ENCODE assay signal across 8 cellular contexts in the genomic region with DNA sequence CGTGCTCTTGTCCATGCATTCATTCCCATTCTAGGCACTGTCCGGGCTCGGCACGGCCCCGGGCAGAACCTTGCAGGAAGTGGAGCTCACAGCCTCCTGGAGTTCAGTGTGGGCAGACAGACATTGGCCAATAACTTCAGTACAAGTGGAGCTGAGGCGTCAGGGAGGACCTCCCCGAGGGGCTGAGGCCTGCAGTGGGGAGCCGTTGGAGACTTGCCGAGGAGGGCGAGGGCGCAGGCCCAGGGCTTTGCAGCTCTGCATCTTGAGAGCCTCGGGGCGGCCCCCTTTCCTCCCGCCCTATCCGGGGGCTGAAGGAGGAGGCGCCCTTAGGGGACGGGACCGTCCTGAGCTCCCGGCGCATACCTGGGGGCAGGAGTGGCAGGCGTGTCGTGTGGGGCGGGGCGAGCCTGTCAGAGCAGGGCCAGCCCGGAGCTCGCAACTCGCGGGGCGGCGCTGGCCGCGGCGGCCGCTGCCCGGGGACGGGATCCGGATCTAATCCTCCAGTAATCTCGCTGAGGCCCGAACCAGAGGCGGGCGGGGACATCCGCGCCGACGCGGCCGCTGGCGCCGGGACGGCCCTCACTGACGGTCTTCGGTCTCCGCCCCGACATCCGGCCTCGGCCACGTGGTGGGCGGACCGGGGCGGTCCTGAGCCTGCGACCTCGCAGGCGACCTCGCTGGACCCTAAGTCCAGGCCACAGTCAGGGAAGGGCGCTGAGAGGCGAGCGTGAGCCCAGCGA. TPM values are rescaled to one million over a fixed set of nuclear protein-coding genes. Genes with fewer than 3 reads are reported as not detected.
DNase-seq lines count a peak whose midpoint lies in the region; ATAC-seq and TF ChIP-seq lines count a peak whose summit lies in the region.

TSS of gene ACY1 (plus strand) at position 698 of the 740 bp plus-strand sequence. CDS start 530 bp downstream, outside the sequence.

- TF ChIP-seq CTCF in endothelial cell (IDR thresholded peaks at IDR 0.05; ENCODE audit: unreplicated experiment), result peak; percentile 32

- no peaks in the 10 kb centered on the region for H3K36me3 Mint-ChIP-seq in endothelial cell (ENCODE audit: low read depth, unreplicated experiment)

- ATAC-seq in HG03060 (IDR thresholded peaks at IDR 0.05; ENCODE audit: low read depth, unreplicated experiment), result peak; percentile 44

- H3K9ac ChIP-seq in NT2/D1 (ENCODE audit: insufficient read length, low read depth), result peak within 1 kb of the TSS; percentile 58

- H3K9me3 Mint-ChIP-seq in endothelial cell (ENCODE audit: unreplicated experiment), result no peaks in the 10 kb centered on the region

- no peaks in the 10 kb centered on the region for H3K27me3 ChIP-seq in NT2/D1 (ENCODE audit: insufficient read depth, insufficient read length)

- peak within 1 kb of the TSS; percentile 74 for H3K27ac Mint-ChIP-seq in endothelial cell (ENCODE audit: unreplicated experiment)

- peak within 1 kb of the TSS; percentile 34 for H3K4me3 ChIP-seq in NT2/D1 (ENCODE audit: insufficient read length, low read depth)

- H3K9me3 ChIP-seq in NT2/D1 (ENCODE audit: insufficient read depth, low read length), result no peaks in the 10 kb centered on the region

- DNase-seq in AG08396 (ENCODE audit: low spot score) (peak; percentile 98), NT2/D1 (ENCODE audit: low read depth, low spot score) (no peak), endothelial cell (ENCODE audit: low spot score) (peak; percentile 83), midbrain (lab: John Stamatoyannopoulos, UW) (peak; percentile 78)
- peak; percentile 64 for DNase-seq in activated CD8-positive, alpha-beta memory T cell treated with anti-CD3 and anti-CD28 coated beads, Interleukin-2, amount 50 U/mL, for 24 hours (ENCODE audit: extremely low read depth)
- DNase-seq in stimulated activated CD8-positive, alpha-beta memory T cell treated with anti-CD3 and anti-CD28 coated beads, Interleukin-2, amount 100 ng/mL, for 1 hour (ENCODE audit: low read depth in 2 of 2), result peak; percentile 30 to 43

- H3K4me1 ChIP-seq in NT2/D1 (ENCODE audit: insufficient read depth, insufficient read length), result peaks cover 19% of the 10 kb centered on the region

- no peaks in the 10 kb centered on the region for H3K36me3 ChIP-seq in NT2/D1 (ENCODE audit: insufficient read depth, insufficient read length, low read length)

- peak; percentile 60 for TF ChIP-seq POLR2A in GM18526 (IDR thresholded peaks at IDR 0.05; ENCODE audit: extremely low read depth, insufficient read length)

- H3K4me1 Mint-ChIP-seq in endothelial cell (ENCODE audit: unreplicated experiment), result peaks cover 7% of the 10 kb centered on the region

- peak within 1 kb of the TSS; percentile 90 for H3K4me3 Mint-ChIP-seq in endothelial cell (ENCODE audit: unreplicated experiment)

- peaks cover 4% of the 10 kb centered on the region for H3K27me3 Mint-ChIP-seq in endothelial cell (ENCODE audit: unreplicated experiment)

RNA-seq across cellular contexts. Expression of gene ACY1, which starts in this region (rescaled TPM):
- total RNA-seq in endothelial cell (ENCODE audit: unreplicated experiment), result 19.8 TPM
